ENCODE assay signal across 11 cellular contexts in genomic region chr14:101101456-101102056, GRCh38.
DNase-seq lines count a peak whose midpoint lies in the region; ATAC-seq lines count a peak whose summit lies in the region.
"Had no signal": no experiment of that assay in that cellular context is flagged by ENCODE, and none has a peak within 500 bp of the region (broad histone marks: within the 10 kb centered on the region; RNA-seq: fewer than 3 reads in every experiment).

No MANE protein-coding gene starts in this region.

- no peak for ATAC-seq in activated CD4-positive, CD25-positive, alpha-beta regulatory T cell treated with anti-CD3 and anti-CD28 coated beads, Interleukin-2, amount 50 U/mL, for 24 hours
- ATAC-seq in esophagus mucosa (peak; percentile 17), GM19455 (IDR thresholded peaks at IDR 0.05; ENCODE audit: unreplicated experiment) (no peak)
- no peak for ATAC-seq in stimulated activated naive CD8-positive, alpha-beta T cell treated with anti-CD3 and anti-CD28 coated beads, Interleukin-15, Interleukin-2, amounts not matched to agents 100 U/mL and 50 U/mL, for 24 hours
- ATAC-seq: CD8-positive, alpha-beta T cell had no signal

- intact Hi-C loops in posterior vena cava (cut with DNase I): no loop called here

- DNase-seq in activated CD4-positive, CD25-positive, alpha-beta regulatory T cell treated with anti-CD3 and anti-CD28 coated beads, Interleukin-2, amount 50 U/mL, for 72 hours: peak; percentile 15
- peak; percentile 17 for DNase-seq in NCI-H345 treated with DMSO at 0.1 percent for 48 hours (lab: John Stamatoyannopoulos, UW; ENCODE audit: unreplicated experiment)
- peak; percentile 52 for DNase-seq in posterior vena cava (ENCODE audit: low spot score)
- DNase-seq in NCI-H2196 treated with DMSO at 0.1 percent for 48 hours (lab: John Stamatoyannopoulos, UW; ENCODE audit: unreplicated experiment): no peak
- DNase-seq in stimulated activated naive CD8-positive, alpha-beta T cell treated with anti-CD3 and anti-CD28 coated beads, Interleukin-15, Interleukin-2, amounts not matched to agents 100 U/mL and 50 U/mL, for 24 hours: no peak
- DNase-seq: hypothalamus, NCI-H2081 treated with DMSO at 0.1 percent for 48 hours had no signal

Comparison
In these comparisons a context has a peak if more than half of its experiments do, and no peak if none do; other contexts are left out.
1. DNase-seq: peak in activated CD4-positive, CD25-positive, alpha-beta regulatory T cell treated with anti-CD3 and anti-CD28 coated beads, Interleukin-2, amount 50 U/mL, for 72 hours (single experiment), NCI-H345 treated with DMSO at 0.1 percent for 48 hours (single experiment) and posterior vena cava (single experiment); none in NCI-H2196 treated with DMSO at 0.1 percent for 48 hours (single experiment) and stimulated activated naive CD8-positive, alpha-beta T cell treated with anti-CD3 and anti-CD28 coated beads, Interleukin-15, Interleukin-2, amounts not matched to agents 100 U/mL and 50 U/mL, for 24 hours (single experiment).